ENCODE assay signal across 21 cellular contexts in genomic region chrX:155592331-155592730, GRCh38. TPM values are rescaled to one million over a fixed set of nuclear protein-coding genes. Genes with fewer than 3 reads are reported as not detected.
DNase-seq lines count a peak whose midpoint lies in the region; ATAC-seq and TF ChIP-seq lines count a peak whose summit lies in the region.
"Had no signal": no experiment of that assay in that cellular context is flagged by ENCODE, and none has a peak within 500 bp of the region (broad histone marks: within the 10 kb centered on the region; RNA-seq: fewer than 3 reads in every experiment).

No MANE protein-coding gene starts in this region.

- no peak overlapping the region for H3K23ac ChIP-seq in mesendoderm (ENCODE audit: low read length)

- no peaks in the 10 kb centered on the region for H3K79me1 ChIP-seq in mesendoderm (ENCODE audit: low read length)

- CTCF ChIA-PET in HEK293 (lab: Yijun Ruan, JAX), result no interaction called here

- H4K5ac ChIP-seq in mesendoderm (ENCODE audit: low read length), result no peak overlapping the region

- H3K27ac ChIP-seq in HEK293 (ENCODE audit: extremely low read depth, low read depth, low read length) (no peak overlapping the region), mesendoderm (ENCODE audit: low read depth, low read length) (no peak overlapping the region)
- H3K27ac ChIP-seq: A549; BLaER1 treated with 17β-estradiol and CSF1 and Interleukin-3, amounts not matched to agents 10 nM and 100 nM; GM23248 had no signal

- H2AK5ac ChIP-seq in mesendoderm (ENCODE audit: low read length), result no peak overlapping the region

- no peak overlapping the region for H3K9ac ChIP-seq in mesendoderm (ENCODE audit: low read length)
- H3K9ac ChIP-seq: BLaER1 treated with 17β-estradiol and CSF1 and Interleukin-3, amounts not matched to agents 10 nM and 100 nM; GM23248 had no signal

- no peak overlapping the region for H2BK120ac ChIP-seq in mesendoderm (ENCODE audit: low read depth, low read length)

- no peaks in the 10 kb centered on the region; the same call in 1 of the 2 replicates for H3K9me3 ChIP-seq in HEK293 (ENCODE audit: control insufficient read depth, insufficient read depth, low read depth, low read length)
- H3K9me3 ChIP-seq: BE2C had no signal

- H3K56ac ChIP-seq in mesendoderm (ENCODE audit: low read length), result no peak overlapping the region

- H3K27me3 ChIP-seq in mesendoderm (ENCODE audit: insufficient read depth, low read length, poor library complexity), result no peaks in the 10 kb centered on the region
- H3K27me3 ChIP-seq: BE2C had no signal

- no peak overlapping the region for H4K8ac ChIP-seq in mesendoderm (ENCODE audit: low read depth, low read length)

- no peak overlapping the region for H2BK5ac ChIP-seq in mesendoderm (ENCODE audit: low read length)

- H3K18ac ChIP-seq in mesendoderm (ENCODE audit: low read length), result no peak overlapping the region

- no peak overlapping the region for H2BK15ac ChIP-seq in mesendoderm (replicated peaks; ENCODE audit: low read depth)

- H3K4me3 ChIP-seq in HEK293 (ENCODE audit: low read depth, low read length) (no peak overlapping the region), fibroblast of villous mesenchyme (ENCODE audit: low read depth, low read length) (no peak overlapping the region), mesendoderm (ENCODE audit: low read length) (no peak overlapping the region)
- H3K4me3 ChIP-seq: A549; BLaER1 treated with 17β-estradiol and CSF1 and Interleukin-3, amounts not matched to agents 10 nM and 100 nM; GM23248 had no signal

- no peak overlapping the region for H3K4me2 ChIP-seq in mesendoderm (ENCODE audit: low read length)
- H3K4me2 ChIP-seq: A549; BLaER1 treated with 17β-estradiol and CSF1 and Interleukin-3, amounts not matched to agents 10 nM and 100 nM had no signal

- H3K79me2 ChIP-seq in mesendoderm (ENCODE audit: control insufficient read depth, insufficient read depth, low read length), result no peaks in the 10 kb centered on the region

- DNase-seq in DMS53 (lab: John Stamatoyannopoulos, UW) (peak; percentile 2), DMS53 treated with DMSO at 0.1 percent for 48 hours (lab: John Stamatoyannopoulos, UW; ENCODE audit: unreplicated experiment) (no peak), NCI-H69 (lab: John Stamatoyannopoulos, UW) (peak; percentile 0), fibroblast of villous mesenchyme (ENCODE audit: low read depth) (peak; percentile 4), mesendoderm (no peak)
- DNase-seq: 8988T; ACHN; AML-193; BE2C; CD4-positive, alpha-beta T cell; CD8-positive, alpha-beta memory T cell; DMS153; DMS79 treated with DMSO at 0.1 percent for 48 hours; GF-D8; GM23248; H7; HCEC 1CT had no signal

- no peak overlapping the region for H3K4ac ChIP-seq in mesendoderm (ENCODE audit: low read depth, low read length)

- TF ChIP-seq CTCF in HEK293 (tag by site-specific recombination; IDR thresholded peaks at IDR 0.05) (no peak), fibroblast of villous mesenchyme (IDR thresholded peaks at IDR 0.05; ENCODE audit: insufficient read depth, low read depth, low read length) (no peak)

- no peak for ATAC-seq in GM18498 (IDR thresholded peaks at IDR 0.05; ENCODE audit: unreplicated experiment)
- ATAC-seq: A549 had no signal

- H3K36me3 ChIP-seq in HEK293 (ENCODE audit: control insufficient read depth in 2 of 2, insufficient read depth in 1 of 2, low read length in 2 of 2) (no peaks in the 10 kb centered on the region), mesendoderm (ENCODE audit: control insufficient read depth, insufficient read depth, low read length) (no peaks in the 10 kb centered on the region)
- H3K36me3 ChIP-seq: BE2C had no signal

- H3K4me1 ChIP-seq in HEK293 (ENCODE audit: control insufficient read depth, insufficient read depth, low read length) (no peaks in the 10 kb centered on the region), mesendoderm (ENCODE audit: control insufficient read depth, low read depth, low read length) (no peaks in the 10 kb centered on the region)
- H3K4me1 ChIP-seq: A549; BE2C; BLaER1 treated with 17β-estradiol and CSF1 and Interleukin-3, amounts not matched to agents 10 nM and 100 nM had no signal

- POLR2A ChIA-PET in HEK293 (lab: Yijun Ruan, JAX), result no interaction called here

TF ChIP-seq in HEK293, 187 proteins besides CTCF, POLR2A, EP300 and RAD21:
- TF ChIP-seq MYNN (tag by site-specific recombination; IDR thresholded peaks at IDR 0.05; ENCODE audit: borderline replicate concordance), result no peak
- TF ChIP-seq ZNF561 (tag by site-specific recombination; IDR thresholded peaks at IDR 0.05; ENCODE audit: borderline replicate concordance), result no peak
- peak; percentile 16; the same call in 1 of the 2 replicates for TF ChIP-seq ZIC2 (tag by site-specific recombination; IDR thresholded peaks at IDR 0.05)

RNA-seq across cellular contexts. Expression of gene SPRY3, which starts 20.1 kb away (rescaled TPM):
- total RNA-seq in fibroblast of villous mesenchyme, result 0.32 and 0.43 TPM in 2 replicates
- polyA plus RNA-seq in mesendoderm (2013, experiment 1 of 2), result 0.55 TPM
- polyA plus RNA-seq in mesendoderm (2013, experiment 2 of 2), result 0.50 TPM

RNA-seq across cellular contexts. Expression of gene TMLHE, which starts 20.4 kb away (rescaled TPM):
- total RNA-seq in fibroblast of villous mesenchyme, result 17.7 and 20.3 TPM in 2 replicates
- 8.8 TPM for polyA plus RNA-seq in mesendoderm (2013, experiment 1 of 2)
- 9.1 TPM for polyA plus RNA-seq in mesendoderm (2013, experiment 2 of 2)

Comparison
In these comparisons a context has a peak if more than half of its experiments do, and no peak if none do; other contexts are left out.
1. DNase-seq: peak in DMS53 (single experiment), NCI-H69 (single experiment) and fibroblast of villous mesenchyme (single experiment); none in DMS53 treated with DMSO at 0.1 percent for 48 hours (single experiment) and mesendoderm (single experiment).